8 cellular contexts compared by ENCODE assay signal in genomic region chr13:26253787-26254582, GRCh38. TPM values are rescaled to one million over a fixed set of nuclear protein-coding genes. Genes with fewer than 3 reads are reported as not detected.
A peak's percentile ranks its signal among the peaks of the same experiment; 100 is the strongest.
DNase-seq lines count a peak whose midpoint lies in the region; ATAC-seq, FAIRE-seq and TF ChIP-seq lines count a peak whose summit lies in the region.

Gene CDK8, plus strand, starts transcription at chr13:26254129. Its CDS starts 513 bp downstream, at chr13:26254642.

- H3K36me3 ChIP-seq in astrocyte (ENCODE audit: insufficient read depth, low read length) (no peaks in the 10 kb centered on the region), rectal smooth muscle tissue (ENCODE audit: control insufficient read depth, insufficient read depth, low read length) (no peaks in the 10 kb centered on the region), aorta (ENCODE audit: control insufficient read depth in 1 of 2, insufficient read depth in 2 of 2, low read length in 1 of 2) (no peaks in the 10 kb centered on the region)

- H3K9me3 Mint-ChIP-seq in astrocyte (ENCODE audit: unreplicated experiment) = no peaks in the 10 kb centered on the region

- WGBS in aorta, 2 donors = 0% methylated on average over 46 to 79 of the region's 79 CpGs

- peak within 1 kb of the TSS; percentile 98 for H3K4me2 ChIP-seq in astrocyte (ENCODE audit: low read length)

- H3K4me1 Mint-ChIP-seq in astrocyte (ENCODE audit: low read depth, unreplicated experiment) = peaks cover 8% of the 10 kb centered on the region

- peaks cover 45% of the 10 kb centered on the region for H3K79me2 ChIP-seq in astrocyte (ENCODE audit: insufficient read depth, low read length)

- peaks cover 6% of the 10 kb centered on the region for H3K4me1 ChIP-seq in astrocyte (ENCODE audit: insufficient read depth, low read length)
- peaks cover 2% of the 10 kb centered on the region for H3K4me1 ChIP-seq in rectal smooth muscle tissue (ENCODE audit: control insufficient read depth, insufficient read depth, low read length)
- H3K4me1 ChIP-seq in aorta (ENCODE audit: control insufficient read depth in 1 of 2, insufficient read depth in 2 of 2, low read length in 2 of 2) = no peaks in the 10 kb centered on the region

- H3K9ac ChIP-seq in astrocyte (ENCODE audit: low read length) (peak within 1 kb of the TSS; percentile 77), rectal smooth muscle tissue (ENCODE audit: low read length) (peak within 1 kb of the TSS; percentile 52)

- ATAC-seq in GM18511 (IDR thresholded peaks at IDR 0.05; ENCODE audit: unreplicated experiment) (peak; percentile 86), HG03025 (IDR thresholded peaks at IDR 0.05; ENCODE audit: low FRiP score, unreplicated experiment) (peak; percentile 85), aorta (ENCODE audit: low FRiP score) (peak; percentile 98)

- peak within 1 kb of the TSS; percentile 79 for H3K27ac ChIP-seq in astrocyte (ENCODE audit: low read depth, low read length)
- peak within 1 kb of the TSS; percentile 92 for H3K27ac ChIP-seq in rectal smooth muscle tissue (ENCODE audit: low read depth, low read length)
- H3K27ac ChIP-seq in aorta (ENCODE audit: low read depth in 1 of 2, low read length in 2 of 2) = peak within 1 kb of the TSS; percentile 49 to 79

- intact Hi-C loops in aorta (cut with DNase I) = loop anchor here (1.0 to 10.0 kb wide), 3 partner anchors 32 to 241 kb away; partner anchors contain the start of gene RNF6 (in 1 of the 2)

- H3K27ac Mint-ChIP-seq in astrocyte (ENCODE audit: unreplicated experiment) = peak within 1 kb of the TSS; percentile 81

- H2AFZ ChIP-seq in astrocyte (ENCODE audit: low read depth, low read length) = peak within 1 kb of the TSS; percentile 85

- H3K27me3 Mint-ChIP-seq in astrocyte (ENCODE audit: low read depth, unreplicated experiment) = no peaks in the 10 kb centered on the region

- H3K4me3 Mint-ChIP-seq in astrocyte (ENCODE audit: unreplicated experiment) = peak within 1 kb of the TSS; percentile 90

- peak; percentile 46 for DNase-seq in NCI-H2029 treated with DMSO at 0.1 percent for 48 hours (lab: John Stamatoyannopoulos, UW)
- peak; percentile 85 for DNase-seq in T-helper 22 cell (ENCODE audit: low read depth)
- DNase-seq in astrocyte (ENCODE audit: low read depth) = peak; percentile 93
- peak; percentile 78 for DNase-seq in hepatic stellate cell (ENCODE audit: low spot score)
- DNase-seq in aorta = peak; percentile 94 to 97

- H3K36me3 Mint-ChIP-seq in astrocyte (ENCODE audit: low read depth, unreplicated experiment) = no peaks in the 10 kb centered on the region

- peaks cover 43% of the 10 kb centered on the region for H4K20me1 ChIP-seq in astrocyte (ENCODE audit: insufficient read depth, low read length)

- H3K9me3 ChIP-seq in astrocyte (ENCODE audit: insufficient read depth, low read depth, low read length) (no peaks in the 10 kb centered on the region), aorta (ENCODE audit: control insufficient read depth, low read length) (no peaks in the 10 kb centered on the region)

- no peaks in the 10 kb centered on the region for H3K27me3 ChIP-seq in astrocyte (ENCODE audit: insufficient read depth, low read length)
- H3K27me3 ChIP-seq in rectal smooth muscle tissue (ENCODE audit: control insufficient read depth, insufficient read depth, low read length) = no peaks in the 10 kb centered on the region
- H3K27me3 ChIP-seq in aorta (ENCODE audit: control insufficient read depth in 1 of 2, insufficient read depth in 2 of 2, low read length in 1 of 2) = no peaks in the 10 kb centered on the region

- no peak for TF ChIP-seq CTCF in astrocyte (IDR thresholded peaks at IDR 0.05; ENCODE audit: insufficient read depth, low read depth, low read length)

- H3K4me3 ChIP-seq in astrocyte (ENCODE audit: insufficient read depth, low read depth, low read length) (peak within 1 kb of the TSS; percentile 85), rectal smooth muscle tissue (ENCODE audit: low read length) (peak within 1 kb of the TSS; percentile 79), aorta (ENCODE audit: low read length in 2 of 2) (peak within 1 kb of the TSS; percentile 93 to 97)

- FAIRE-seq in astrocyte (lab: Jason Lieb, UNC) = peak; percentile 84

RNA-seq across cellular contexts. Expression of gene CDK8, which starts in this region (rescaled TPM):
- total RNA-seq in astrocyte (27.4 and 32.4 TPM in 2 replicates), aorta (10 to 100 TPM; 10.5 to 10.6 TPM)
- polyA plus RNA-seq in aorta = 10 to 100 TPM in 1 of 2 donors, 1 to 10 TPM in 1; 9.6 to 16.9 TPM

Comparison
In these comparisons a context has a peak if more than half of its experiments do, and no peak if none do; other contexts are left out.
1. Peak in every context shown above with its lines: DNase-seq, ATAC-seq, H3K4me3 ChIP-seq and H3K27ac ChIP-seq.